In genomic region chr7:149285581-149285975, GRCh38 we compare ENCODE assay signal across 8 cellular contexts. TPM values are rescaled to one million over a fixed set of nuclear protein-coding genes. Genes with fewer than 3 reads are reported as not detected.
DNase-seq lines count a peak whose midpoint lies in the region; ATAC-seq and TF ChIP-seq lines count a peak whose summit lies in the region.

No MANE protein-coding gene starts in this region.

- peak; percentile 24 for DNase-seq in Ammon's horn (ENCODE audit: low spot score)
- no peak for DNase-seq in HFFc6
- DNase-seq in astrocyte of the hippocampus (ENCODE audit: low read depth, low spot score), result peak; percentile 50
- peak; percentile 61 for DNase-seq in iPS-NIHi7 (ENCODE audit: extremely low spot score)
- DNase-seq in stimulated activated naive CD8-positive, alpha-beta T cell treated with anti-CD3 and anti-CD28 coated beads, Interleukin-15, amount 100 ng/mL, for 72 hours, result no peak
- DNase-seq in cerebellar nuclear complex (lab: John Stamatoyannopoulos, UW), result no peak
- DNase-seq in inferior parietal cortex (ENCODE audit: extremely low spot score), result no peak

- H3K27ac Mint-ChIP-seq in HFFc6, result peak overlapping the region; percentile 74
- H3K27ac Mint-ChIP-seq in stimulated activated naive CD8-positive, alpha-beta T cell treated with anti-CD3 and anti-CD28 coated beads, Interleukin-15, amount 100 ng/mL, for 72 hours, result peak overlapping the region in 1 of 2 donors; percentile 47

- ATAC-seq in stimulated activated naive CD8-positive, alpha-beta T cell treated with anti-CD3 and anti-CD28 coated beads, Interleukin-15, amount 100 ng/mL, for 72 hours, result no peak
- ATAC-seq in GM21786 (IDR thresholded peaks at IDR 0.05; ENCODE audit: unreplicated experiment), result no peak

- TF ChIP-seq CTCF in HFFc6 (IDR thresholded peaks at IDR 0.05), result no peak

- H3K36me3 Mint-ChIP-seq in HFFc6 (ENCODE audit: low read depth), result peaks cover 11% of the 10 kb centered on the region

- no peaks in the 10 kb centered on the region for H3K9me3 Mint-ChIP-seq in HFFc6
- no peaks in the 10 kb centered on the region for H3K9me3 Mint-ChIP-seq in stimulated activated naive CD8-positive, alpha-beta T cell treated with anti-CD3 and anti-CD28 coated beads, Interleukin-15, amount 100 ng/mL, for 72 hours

- H3K27me3 Mint-ChIP-seq in HFFc6 (ENCODE audit: insufficient read depth), result no peaks in the 10 kb centered on the region; the same call in 1 of the 2 replicates
- H3K27me3 Mint-ChIP-seq in stimulated activated naive CD8-positive, alpha-beta T cell treated with anti-CD3 and anti-CD28 coated beads, Interleukin-15, amount 100 ng/mL, for 72 hours, result no peaks in the 10 kb centered on the region

- peak overlapping the region; percentile 85 for H3K4me3 Mint-ChIP-seq in HFFc6
- peak overlapping the region; percentile 94 for H3K4me3 Mint-ChIP-seq in stimulated activated naive CD8-positive, alpha-beta T cell treated with anti-CD3 and anti-CD28 coated beads, Interleukin-15, amount 100 ng/mL, for 72 hours

- H3K4me1 Mint-ChIP-seq in HFFc6 (ENCODE audit: low read depth), result peaks cover 11% of the 10 kb centered on the region
- H3K4me1 Mint-ChIP-seq in stimulated activated naive CD8-positive, alpha-beta T cell treated with anti-CD3 and anti-CD28 coated beads, Interleukin-15, amount 100 ng/mL, for 72 hours, result peaks cover 52% of the 10 kb centered on the region

RNA-seq across cellular contexts. Expression of gene ZNF783, which starts 23.6 kb away (rescaled TPM):
- total RNA-seq in HFFc6 (2021; fragmentation: NEBNext Ultra II Directional; extraction: Animal tissue kit (Norgen Biotek cat#: 25700)), result 1 to 10 TPM; 7.8 to 8.9 (median 8.5) TPM

RNA-seq across cellular contexts. Expression of gene ZNF212, which starts 46.1 kb away (rescaled TPM):
- 1 to 10 TPM; 6.2 to 8.2 (median 6.3) TPM for total RNA-seq in HFFc6 (2021; fragmentation: NEBNext Ultra II Directional; extraction: Animal tissue kit (Norgen Biotek cat#: 25700))

Comparison
In these comparisons a context has a peak if more than half of its experiments do, and no peak if none do; other contexts are left out.
1. DNase-seq: peak in Ammon's horn (single experiment), astrocyte of the hippocampus (single experiment) and iPS-NIHi7 (single experiment); none in HFFc6 (single experiment), stimulated activated naive CD8-positive, alpha-beta T cell treated with anti-CD3 and anti-CD28 coated beads, Interleukin-15, amount 100 ng/mL, for 72 hours (0 of 2), cerebellar nuclear complex (0 of 2) and inferior parietal cortex (single experiment).